Comparison of ENCODE assay signal across 8 cellular contexts in the genomic region with DNA sequence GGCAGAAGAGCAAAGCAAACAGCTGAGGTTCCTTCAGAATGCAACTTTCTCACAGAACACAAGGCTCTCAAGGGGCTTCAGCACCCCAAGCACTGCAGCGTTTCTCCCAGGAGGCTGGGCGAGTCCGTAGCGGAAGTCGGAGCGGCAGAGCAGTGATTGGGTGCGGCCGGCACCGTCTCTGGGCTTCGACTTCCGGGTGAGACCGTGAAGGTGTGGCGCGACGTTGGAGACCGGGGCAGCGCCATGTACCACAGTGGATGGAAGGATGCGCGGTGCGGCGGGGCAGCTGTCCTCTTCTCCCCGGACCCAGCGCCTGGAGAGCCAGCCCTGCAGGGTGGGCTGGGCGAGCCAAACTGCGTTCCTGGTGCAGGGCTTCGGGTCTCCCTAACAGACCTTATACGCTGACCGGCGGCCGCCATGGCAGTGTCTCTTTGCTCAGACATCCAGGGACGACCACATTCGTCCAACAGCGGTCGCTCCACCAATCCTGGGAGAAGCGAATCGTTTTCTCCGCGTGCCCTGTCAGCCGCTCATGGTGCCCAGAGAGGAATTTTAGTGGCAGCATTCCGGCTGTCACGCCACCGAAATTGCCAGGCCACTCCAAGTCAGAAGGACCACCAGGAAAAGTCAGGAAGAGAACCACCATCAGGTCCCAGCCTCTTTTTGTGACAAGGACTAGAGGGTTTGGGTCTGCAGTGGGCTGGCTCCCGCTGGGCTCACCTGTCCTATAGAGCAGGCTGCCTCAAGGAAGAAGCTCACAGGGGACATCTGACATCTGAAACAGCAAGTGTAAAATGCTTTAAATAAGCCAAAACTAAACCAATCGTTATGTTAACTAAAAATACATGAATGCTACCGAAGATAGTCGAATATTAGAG. TPM values are rescaled to one million over a fixed set of nuclear protein-coding genes. Genes with fewer than 3 reads are reported as not detected.
DNase-seq lines count a peak whose midpoint lies in the region; ATAC-seq and TF ChIP-seq lines count a peak whose summit lies in the region.

No MANE protein-coding gene starts in this region.

- H3K9me2 ChIP-seq in hepatocyte (replicated peaks; ENCODE audit: insufficient read depth) = no peaks in the 10 kb centered on the region

- peak overlapping the region; percentile 76 for H3K9ac ChIP-seq in HUES6 (ENCODE audit: low read length)

- no peaks in the 10 kb centered on the region for H4K20me1 ChIP-seq in hepatocyte (ENCODE audit: insufficient read depth, poor library complexity, severe bottlenecking)

- in situ Hi-C loops in Caki2 (cut with HindIII; ENCODE audit: low pct_unique_long_range_greater_than_20kb, low sequenced_read_pairs) = no loop called here

- H3K27me3 ChIP-seq in HUES6 (ENCODE audit: control insufficient read depth, insufficient read depth, low read length) (no peaks in the 10 kb centered on the region), hepatocyte (no peaks in the 10 kb centered on the region)

- ATAC-seq in GM21381 (IDR thresholded peaks at IDR 0.05; ENCODE audit: unreplicated experiment) (peak; percentile 100), sciatic nerve (peak; percentile 96)

- H3K4me1 ChIP-seq in HUES6 (ENCODE audit: control insufficient read depth, insufficient read depth, low read length) (peaks cover 17% of the 10 kb centered on the region), hepatocyte (ENCODE audit: insufficient read depth) (peaks cover 3% of the 10 kb centered on the region)

- H3K36me3 ChIP-seq in HUES6 (ENCODE audit: control insufficient read depth, insufficient read depth, low read length) = no peaks in the 10 kb centered on the region
- no peaks in the 10 kb centered on the region for H3K36me3 ChIP-seq in hepatocyte (replicated peaks; ENCODE audit: insufficient read depth, low read depth)

- intact Hi-C loops in sciatic nerve (cut with DNase I) = no loop called here

- 9% methylated on average over 46 of the region's 46 CpGs for WGBS in hepatocyte (ENCODE audit: low lambda C conversion rate, missing lambda C conversion rate)

- no peaks in the 10 kb centered on the region for H3K9me3 ChIP-seq in HUES6 (ENCODE audit: control insufficient read depth, insufficient read depth, low read depth, low read length)
- no peaks in the 10 kb centered on the region for H3K9me3 ChIP-seq in hepatocyte (ENCODE audit: low read depth)

- TF ChIP-seq CTCF in hepatocyte (IDR thresholded peaks at IDR 0.05; ENCODE audit: poor library complexity) = no peak

- H3K4me3 ChIP-seq in HUES6 (ENCODE audit: low read depth, low read length) (peak overlapping the region; percentile 83), hepatocyte (peak overlapping the region; percentile 37)

- DNase-seq in Caki2 (ENCODE audit: low read depth) (peak; percentile 75), T-helper 1 cell (peak; percentile 38 to 90 (median 52)), anterior cingulate cortex (lab: John Stamatoyannopoulos, UW) (peak; percentile 42 to 95 (median 78)), hepatocyte (ENCODE audit: low spot score) (peak; percentile 90), sciatic nerve (ENCODE audit: low spot score) (peak; percentile 72), NCI-H1092 (lab: John Stamatoyannopoulos, UW) (no peak)

- H3K4me2 ChIP-seq in hepatocyte = peak overlapping the region; percentile 80

- H3K27ac ChIP-seq in HUES6 (ENCODE audit: low read depth, low read length) (no peak overlapping the region), hepatocyte (peak overlapping the region; percentile 72)

- H2AFZ ChIP-seq in hepatocyte = peak overlapping the region; percentile 87

- peaks cover 3% of the 10 kb centered on the region for H3K79me2 ChIP-seq in hepatocyte

RNA-seq across cellular contexts. Expression of gene TRIM61, which starts 20.5 kb away (rescaled TPM):
- not detected in 2 replicates for total RNA-seq in Caki2 (2014; rRNA removed; shearing (Covaris generic); ENCODE audit: low replicate concordance)
- total RNA-seq in hepatocyte = not detected in 2 replicates
- 0.16 TPM in 1 of 2 replicates, not detected in the other for polyA plus RNA-seq in hepatocyte
- total RNA-seq in sciatic nerve = 0.62 TPM
